Comparison of ENCODE assay signal across 22 cellular contexts in genomic region chr5:78598973-78599372, GRCh38. TPM values are rescaled to one million over a fixed set of nuclear protein-coding genes. Genes with fewer than 3 reads are reported as not detected.
"Had no signal": no experiment of that assay in that cellular context is flagged by ENCODE, and none has a peak within 500 bp of the region (broad histone marks: within the 10 kb centered on the region; RNA-seq: fewer than 3 reads in every experiment).

No MANE protein-coding gene starts in this region.

- H3K27me3 ChIP-seq: foreskin keratinocyte, right lobe of liver, thyroid gland, upper lobe of right lung had no signal

- H3K27ac Mint-ChIP-seq: activated CD4-positive, alpha-beta memory T cell treated with anti-CD3 and anti-CD28 coated beads, Interleukin-2, amount 10 ng/mL, durations not matched to agents 7 days and 5 days; activated CD4-positive, alpha-beta T cell treated with anti-CD3 and anti-CD28 coated beads, Interleukin-2, amount 10 ng/mL, durations not matched to agents 24 days and 14 days; activated naive CD4-positive, alpha-beta T cell treated with anti-CD3 and anti-CD28 coated beads for 36 hours; activated naive CD8-positive, alpha-beta T cell treated with anti-CD3 and anti-CD28 coated beads, Interleukin-2, amount 10 ng/mL, durations not matched to agents 7 days and 5 days; activated T-cell treated with anti-CD3 and anti-CD28 coated beads, Interleukin-2, amount 50 U/mL, for 72 hours; stimulated activated naive CD8-positive, alpha-beta T cell treated with anti-CD3 and anti-CD28 coated beads, Interleukin-15, Interleukin-2, amounts not matched to agents 100 ng/mL and 50 ng/mL, for 24 hours had no signal

- H3K36me3 Mint-ChIP-seq: activated naive CD8-positive, alpha-beta T cell treated with anti-CD3 and anti-CD28 coated beads, Interleukin-2, amount 10 ng/mL, durations not matched to agents 7 days and 5 days had no signal

- FAIRE-seq: kidney had no signal

- H3K27ac ChIP-seq: right lobe of liver, skin epidermis, thyroid gland, upper lobe of right lung had no signal

- ATAC-seq: activated CD4-positive, CD25-positive, alpha-beta regulatory T cell treated with anti-CD3 and anti-CD28 coated beads, Interleukin-2, amount 50 U/mL, for 24 hours; activated T-cell treated with anti-CD3 and anti-CD28 coated beads, Interleukin-2, amount 50 U/mL, for 72 hours; foreskin keratinocyte; right lobe of liver; upper lobe of right lung had no signal

- H3K36me3 ChIP-seq: right lobe of liver, thyroid gland, upper lobe of right lung had no signal

- H3K4me3 Mint-ChIP-seq: activated CD4-positive, alpha-beta memory T cell treated with anti-CD3 and anti-CD28 coated beads, Interleukin-2, amount 10 ng/mL, durations not matched to agents 7 days and 5 days; activated CD4-positive, alpha-beta T cell treated with anti-CD3 and anti-CD28 coated beads, Interleukin-2, amount 10 ng/mL, durations not matched to agents 24 days and 14 days; activated naive CD4-positive, alpha-beta T cell treated with anti-CD3 and anti-CD28 coated beads for 36 hours; activated naive CD8-positive, alpha-beta T cell treated with anti-CD3 and anti-CD28 coated beads, Interleukin-2, amount 10 ng/mL, durations not matched to agents 7 days and 5 days; activated T-cell treated with anti-CD3 and anti-CD28 coated beads, Interleukin-2, amount 50 U/mL, for 72 hours; mesothelial cell of epicardium; stimulated activated naive CD8-positive, alpha-beta T cell treated with anti-CD3 and anti-CD28 coated beads, Interleukin-15, Interleukin-2, amounts not matched to agents 100 ng/mL and 50 ng/mL, for 24 hours had no signal

- DNase-seq: activated CD4-positive, alpha-beta memory T cell treated with anti-CD3 and anti-CD28 coated beads, Interleukin-2, amount 10 ng/mL, durations not matched to agents 7 days and 5 days; activated CD4-positive, alpha-beta T cell treated with anti-CD3 and anti-CD28 coated beads, Interleukin-2, amount 10 ng/mL, durations not matched to agents 24 days and 14 days; activated effector memory CD4-positive, alpha-beta T cell treated with Interleukin-2 at 50 U/mL for 16 hours; activated naive CD4-positive, alpha-beta T cell treated with anti-CD3 and anti-CD28 coated beads for 36 hours; activated naive CD8-positive, alpha-beta T cell treated with anti-CD3 and anti-CD28 coated beads, Interleukin-2, amount 10 ng/mL, durations not matched to agents 7 days and 5 days; activated T-cell treated with anti-CD3 and anti-CD28 coated beads, Interleukin-2, amount 50 U/mL, for 72 hours; amniotic stem cell; cortex of kidney; foreskin keratinocyte; kidney; nucleus accumbens; right lobe of liver; stimulated activated CD4-positive, alpha-beta T cell treated with anti-CD3 and anti-CD28 coated beads, Interleukin-1b, Interleukin-23, amount 100 ng/mL, for 48 hours; substantia nigra; T-helper 2 cell; thyroid gland; upper lobe of right lung had no signal

- H3K4me1 ChIP-seq: right lobe of liver had no signal

- H3K9me3 Mint-ChIP-seq: activated CD4-positive, alpha-beta memory T cell treated with anti-CD3 and anti-CD28 coated beads, Interleukin-2, amount 10 ng/mL, durations not matched to agents 7 days and 5 days; activated CD4-positive, alpha-beta T cell treated with anti-CD3 and anti-CD28 coated beads, Interleukin-2, amount 10 ng/mL, durations not matched to agents 24 days and 14 days; activated naive CD4-positive, alpha-beta T cell treated with anti-CD3 and anti-CD28 coated beads for 36 hours; activated naive CD8-positive, alpha-beta T cell treated with anti-CD3 and anti-CD28 coated beads, Interleukin-2, amount 10 ng/mL, durations not matched to agents 7 days and 5 days; activated T-cell treated with anti-CD3 and anti-CD28 coated beads, Interleukin-2, amount 50 U/mL, for 72 hours; mesothelial cell of epicardium; stimulated activated naive CD8-positive, alpha-beta T cell treated with anti-CD3 and anti-CD28 coated beads, Interleukin-15, Interleukin-2, amounts not matched to agents 100 ng/mL and 50 ng/mL, for 24 hours had no signal

- H3K9me3 ChIP-seq: right lobe of liver, thyroid gland, upper lobe of right lung had no signal

- H3K4me1 Mint-ChIP-seq: activated CD4-positive, alpha-beta memory T cell treated with anti-CD3 and anti-CD28 coated beads, Interleukin-2, amount 10 ng/mL, durations not matched to agents 7 days and 5 days; activated CD4-positive, alpha-beta T cell treated with anti-CD3 and anti-CD28 coated beads, Interleukin-2, amount 10 ng/mL, durations not matched to agents 24 days and 14 days; activated naive CD8-positive, alpha-beta T cell treated with anti-CD3 and anti-CD28 coated beads, Interleukin-2, amount 10 ng/mL, durations not matched to agents 7 days and 5 days had no signal

- H3K4me3 ChIP-seq: lung, right lobe of liver, skin epidermis, thyroid gland, upper lobe of right lung had no signal

RNA-seq across cellular contexts. Expression of gene LHFPL2, which starts 49.6 kb away (rescaled TPM):
- total RNA-seq: activated naive CD4-positive, alpha-beta T cell treated with anti-CD3 and anti-CD28 coated beads for 36 hours had no signal
